In the genomic region with DNA sequence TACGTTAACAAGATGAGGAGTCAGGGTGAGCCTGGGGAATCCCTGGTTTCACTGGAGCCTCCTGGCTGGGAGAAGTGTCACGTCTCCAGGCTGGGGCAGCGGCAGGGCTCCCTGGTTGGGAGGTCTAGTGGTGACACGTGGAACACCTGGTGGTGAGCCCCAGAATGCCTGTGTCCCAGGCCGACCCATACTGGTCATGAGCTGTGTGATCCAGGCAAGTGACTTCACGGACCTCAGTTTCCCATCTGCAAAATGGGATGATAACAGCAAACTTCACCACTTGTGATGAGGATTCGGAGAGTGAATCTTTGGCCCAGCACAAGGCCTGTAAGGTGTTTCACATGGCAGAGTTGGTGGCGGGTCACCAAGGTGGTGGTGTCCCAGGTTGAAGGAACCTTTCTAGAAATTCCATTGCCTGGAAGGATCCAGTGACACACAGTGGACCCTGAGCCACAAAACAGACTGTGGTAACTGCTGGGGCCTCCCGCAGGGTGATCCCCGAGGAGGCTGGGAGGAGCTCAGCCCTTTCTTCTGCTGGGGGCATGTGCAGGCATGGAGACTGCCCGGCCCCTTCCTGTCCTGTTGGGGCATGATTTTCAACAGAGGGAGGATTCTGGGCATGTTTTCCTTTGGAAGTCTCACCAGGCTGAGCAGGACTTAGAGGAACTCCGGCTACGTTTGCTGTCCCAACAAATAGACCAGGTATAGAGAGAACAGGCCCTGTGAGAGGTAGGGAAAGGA, we compare ENCODE assay signal across 10 cellular contexts.
A peak's percentile ranks its signal among the peaks of the same experiment; 100 is the strongest.
DNase-seq lines count a peak whose midpoint lies in the region; ATAC-seq and TF ChIP-seq lines count a peak whose summit lies in the region.
"Had no signal": no experiment of that assay in that cellular context is flagged by ENCODE, and none has a peak within 500 bp of the region (broad histone marks: within the 10 kb centered on the region; RNA-seq: fewer than 3 reads in every experiment).

No MANE protein-coding gene starts in this region.

- 76 to 78% methylated on average over 13 of the region's 13 CpGs for WGBS in GM23248 (ENCODE audit: low coverage in 1 of 2, low lambda C conversion rate in 2 of 2, missing lambda C conversion rate in 2 of 2), 2 experiments
- WGBS in right cardiac atrium, result 77% methylated on average over 13 of the region's 13 CpGs
- 73 to 83% (median 74%) methylated on average over 12 to 13 of the region's 13 CpGs for WGBS in stomach, 5 donors
- WGBS in testis, 2 donors, result 82 to 90% methylated on average over 10 to 13 of the region's 13 CpGs

- H3K4me3 ChIP-seq in GM23248, result no peak overlapping the region
- H3K4me3 ChIP-seq in ascending aorta, result no peak overlapping the region
- H3K4me3 ChIP-seq in right cardiac atrium (ENCODE audit: low read length), result no peak overlapping the region
- H3K4me3 ChIP-seq in stomach, result no peak overlapping the region
- H3K4me3 ChIP-seq in testis, result no peak overlapping the region

- H3K27ac ChIP-seq in GM23248 (no peak overlapping the region), ascending aorta (peak overlapping the region; percentile 84 to 96), right cardiac atrium (ENCODE audit: low read length) (no peak overlapping the region), stomach (peak overlapping the region; percentile 20 to 95 (median 88)), testis (peak overlapping the region in 1 of 2 donors; percentile 56)

- no peak for TF ChIP-seq POLR2A in stomach (IDR thresholded peaks at IDR 0.05)
- TF ChIP-seq POLR2A in testis (IDR thresholded peaks at IDR 0.05), result no peak

- TF ChIP-seq CTCF in ascending aorta (IDR thresholded peaks at IDR 0.05) (no peak), stomach (IDR thresholded peaks at IDR 0.05) (no peak), GM13976 (IDR thresholded peaks at IDR 0.05; ENCODE audit: borderline replicate concordance, control extremely low read depth, extremely low read depth, insufficient read depth, missing control alignments) (no peak), testis (IDR thresholded peaks at IDR 0.05) (no peak)

- no peaks in the 10 kb centered on the region for H3K9me3 ChIP-seq in GM23248 (ENCODE audit: low read depth)
- peaks cover 0 to 8% of the 10 kb centered on the region in 2 donors for H3K9me3 ChIP-seq in ascending aorta
- H3K9me3 ChIP-seq in right cardiac atrium (ENCODE audit: control insufficient read depth, low read length), result peaks cover 2% of the 10 kb centered on the region
- peaks cover 0 to 12% (median 8%) of the 10 kb centered on the region in 4 donors for H3K9me3 ChIP-seq in stomach
- H3K9me3 ChIP-seq in testis, result no peaks in the 10 kb centered on the region

- no peaks in the 10 kb centered on the region for H4K20me1 ChIP-seq in GM23248 (ENCODE audit: insufficient read depth)

- H3K9ac ChIP-seq in GM23248, result no peak overlapping the region

- no peaks in the 10 kb centered on the region for H3K79me2 ChIP-seq in GM23248 (ENCODE audit: insufficient read depth)

- no peaks in the 10 kb centered on the region for H3K9me2 ChIP-seq in GM23248 (ENCODE audit: insufficient read depth)

- H3K4me1 ChIP-seq in GM23248 (ENCODE audit: insufficient read depth) (peaks cover 32% of the 10 kb centered on the region), ascending aorta (peaks cover 26 to 38% of the 10 kb centered on the region in 2 donors), right cardiac atrium (ENCODE audit: control insufficient read depth, insufficient read depth, low read length) (peaks cover 15% of the 10 kb centered on the region), stomach (peaks cover 36 to 59% (median 41%) of the 10 kb centered on the region in 4 donors), testis (peaks cover 43% of the 10 kb centered on the region)

- no peak for DNase-seq in GM23248
- no peak for DNase-seq in ascending aorta (ENCODE audit: low spot score in 2 of 2)
- peak; percentile 9 to 50 (median 32) for DNase-seq in right cardiac atrium
- DNase-seq in stomach, result no peak
- no peak for DNase-seq in central memory CD4-positive, alpha-beta T cell
- DNase-seq in AG08396 (ENCODE audit: low spot score), result no peak
- DNase-seq in GM13976 (ENCODE audit: low spot score), result no peak
- DNase-seq in testis, result no peak
- DNase-seq: activated naive CD8-positive, alpha-beta T cell treated with anti-CD3 and anti-CD28 coated beads, Interleukin-2, amount 10 ng/mL, durations not matched to agents 7 days and 5 days; hypothalamus had no signal

- TF ChIP-seq EP300 in stomach (IDR thresholded peaks at IDR 0.05), result no peak

- peak overlapping the region; percentile 50 for H2AFZ ChIP-seq in GM23248

- H3F3A ChIP-seq in GM23248 (ENCODE audit: insufficient read depth), result peaks cover 36% of the 10 kb centered on the region

- in situ Hi-C loops in GM23248 (cut with MboI), result no loop called here
- in situ Hi-C loops in GM13976 (cut with MboI; ENCODE audit: low sequenced_read_pairs, unreplicated experiment), result no loop called here

- H3K4me2 ChIP-seq in GM23248 (ENCODE audit: unreplicated experiment), result no peak overlapping the region

- no peaks in the 10 kb centered on the region for H3K27me3 ChIP-seq in GM23248 (replicated peaks; ENCODE audit: insufficient read depth)
- no peaks in the 10 kb centered on the region for H3K27me3 ChIP-seq in ascending aorta
- no peaks in the 10 kb centered on the region for H3K27me3 ChIP-seq in right cardiac atrium (ENCODE audit: control insufficient read depth, insufficient read depth)
- H3K27me3 ChIP-seq in stomach, result no peaks in the 10 kb centered on the region
- H3K27me3 ChIP-seq in testis, result no peaks in the 10 kb centered on the region

- H3K36me3 ChIP-seq in GM23248 (ENCODE audit: low read depth) (no peaks in the 10 kb centered on the region), ascending aorta (no peaks in the 10 kb centered on the region), stomach (no peaks in the 10 kb centered on the region), testis (ENCODE audit: low read depth, missing control alignments) (no peaks in the 10 kb centered on the region)

- no peak for ATAC-seq in right cardiac atrium

- intact Hi-C loops in ascending aorta (cut with DNase I), result loop anchor here (5.0 kb wide), 2 partner anchors 155 to 280 kb away; partner anchors contain the start of gene IER5L
- intact Hi-C loops in right cardiac atrium (cut with DNase I), result loop anchor here in 2 of 4 donors (10.0 kb wide), 1 partner anchor 153 kb away; no protein-coding TSS in a partner anchor
- intact Hi-C loops in stomach (cut with DNase I; ENCODE audit: low total_unique reads), result no loop called here
- intact Hi-C loops in testis (cut with DNase I; ENCODE audit: low total_unique reads), result no loop called here

Comparison
In these comparisons a context has a peak if more than half of its experiments do, and no peak if none do; other contexts are left out.
1. DNase-seq: peak in right cardiac atrium (3 of 3); none in GM23248 (single experiment), ascending aorta (0 of 2), stomach (single experiment), central memory CD4-positive, alpha-beta T cell (single experiment), AG08396 (single experiment), GM13976 (single experiment) and testis (single experiment).
2. H3K27ac ChIP-seq: peak in ascending aorta (2 of 2) and stomach (5 of 5); none in GM23248 (single experiment) and right cardiac atrium (single experiment).